In the genomic region with DNA sequence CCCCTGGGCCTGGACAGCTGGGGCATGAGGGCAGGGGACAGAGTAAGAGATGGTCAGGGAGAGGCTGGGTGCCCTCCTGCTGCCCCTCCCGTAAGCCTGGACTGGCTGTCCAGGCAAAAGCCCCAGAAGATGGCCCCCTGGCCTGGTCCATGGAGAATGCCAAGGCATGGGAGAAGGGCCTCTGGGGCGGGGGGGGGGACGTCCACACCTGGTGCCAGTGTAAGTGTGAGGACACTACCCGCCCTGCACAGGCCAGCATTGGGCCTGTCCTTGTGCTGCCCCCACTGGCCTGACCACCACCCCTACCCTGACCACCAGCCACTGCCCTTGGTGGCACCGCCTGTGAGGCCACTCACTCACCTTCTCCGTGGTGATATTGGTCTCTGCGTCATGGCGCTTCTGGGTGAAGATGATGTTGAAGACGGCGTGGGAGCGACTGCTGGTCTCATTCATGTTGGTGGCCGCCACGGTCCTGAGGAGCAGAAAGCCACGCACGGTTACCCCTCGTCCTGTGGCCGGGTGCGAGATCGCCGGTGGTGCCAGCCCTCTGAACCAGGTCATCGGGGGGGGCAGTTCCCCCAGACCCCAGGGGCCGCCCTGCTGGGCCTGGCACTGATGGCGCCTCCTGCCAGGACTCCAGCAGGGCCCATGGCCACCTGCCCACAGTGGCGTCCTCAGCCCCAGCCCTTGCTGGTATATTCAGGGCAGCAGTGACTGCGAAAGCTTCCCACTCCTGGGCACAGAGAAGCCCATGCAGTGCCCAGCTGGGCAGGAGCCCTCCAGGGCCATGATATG, we compare ENCODE assay signal across 19 cellular contexts. TPM values are rescaled to one million over a fixed set of nuclear protein-coding genes. Genes with fewer than 3 reads are reported as not detected.
DNase-seq lines count a peak whose midpoint lies in the region; ATAC-seq and TF ChIP-seq lines count a peak whose summit lies in the region.
"Had no signal": no experiment of that assay in that cellular context is flagged by ENCODE, and none has a peak within 500 bp of the region (broad histone marks: within the 10 kb centered on the region; RNA-seq: fewer than 3 reads in every experiment).

No MANE protein-coding gene starts in this region.

- peak; percentile 5 for DNase-seq in activated naive CD4-positive, alpha-beta T cell treated with anti-CD3 and anti-CD28 coated beads, Interleukin-2, amount 50 U/mL, for 16 hours
- no peak for DNase-seq in activated naive CD4-positive, alpha-beta T cell treated with anti-CD3 and anti-CD28 coated beads for 36 hours
- peak; percentile 50 for DNase-seq in cardiac septum (ENCODE audit: low spot score)
- peak in 2 of 3 donors; percentile 10 to 30 for DNase-seq in mucosa of descending colon
- peak; percentile 58 for DNase-seq in upper lobe of right lung
- no peak for DNase-seq in stimulated activated effector memory CD8-positive, alpha-beta T cell treated with anti-CD3 and anti-CD28 coated beads, Interleukin-12 subunit alpha, Interleukin-12 subunit beta, amount 100 ng/mL, for 72 hours (ENCODE audit: low spot score in 2 of 2)
- DNase-seq: DMS 273 treated with DMSO at 0.1 percent for 48 hours, HFFc6, KG1, NCI-H1048, NCI-H146, NCI-H2081, NCI-H748 treated with DMSO at 0.1 percent for 48 hours, PC-3 had no signal

- no peak overlapping the region for H3K4me3 Mint-ChIP-seq in activated naive CD4-positive, alpha-beta T cell treated with anti-CD3 and anti-CD28 coated beads for 36 hours
- no peak overlapping the region for H3K4me3 Mint-ChIP-seq in stimulated activated effector memory CD8-positive, alpha-beta T cell treated with anti-CD3 and anti-CD28 coated beads, Interleukin-12 subunit alpha, Interleukin-12 subunit beta, amount 100 ng/mL, for 72 hours
- H3K4me3 Mint-ChIP-seq: HFFc6 had no signal

- H3K4me1 ChIP-seq in mucosa of descending colon (ENCODE audit: low read depth) (no peaks in the 10 kb centered on the region), upper lobe of right lung (no peaks in the 10 kb centered on the region)
- H3K4me1 ChIP-seq: A549 had no signal

- intact Hi-C loops in activated naive CD4-positive, alpha-beta T cell treated with anti-CD3 and anti-CD28 coated beads for 36 hours (cut with micrococcal nuclease) = no loop called here
- intact Hi-C loops in cardiac septum (cut with DNase I) = no loop called here
- intact Hi-C loops in mucosa of descending colon (cut with DNase I, micrococcal nuclease) = no loop called here
- intact Hi-C loops in upper lobe of right lung (cut with DNase I) = no loop called here

- H3K9me3 ChIP-seq in mucosa of descending colon = no peaks in the 10 kb centered on the region
- H3K9me3 ChIP-seq in upper lobe of right lung = no peaks in the 10 kb centered on the region
- H3K9me3 ChIP-seq: A549 had no signal

- no peak overlapping the region for H3K27ac ChIP-seq in upper lobe of right lung
- H3K27ac ChIP-seq: A549, C4-2B, RWPE1 had no signal

- no peaks in the 10 kb centered on the region for H3K27me3 Mint-ChIP-seq in activated naive CD4-positive, alpha-beta T cell treated with anti-CD3 and anti-CD28 coated beads for 36 hours (ENCODE audit: low read depth)

- H3K4me1 Mint-ChIP-seq in activated naive CD4-positive, alpha-beta T cell treated with anti-CD3 and anti-CD28 coated beads for 36 hours (ENCODE audit: low read depth) = no peaks in the 10 kb centered on the region
- H3K4me1 Mint-ChIP-seq in stimulated activated effector memory CD8-positive, alpha-beta T cell treated with anti-CD3 and anti-CD28 coated beads, Interleukin-12 subunit alpha, Interleukin-12 subunit beta, amount 100 ng/mL, for 72 hours = no peaks in the 10 kb centered on the region

- CTCF ChIA-PET in activated naive CD4-positive, alpha-beta T cell treated with anti-CD3 and anti-CD28 coated beads for 36 hours (lab: Charles Lee) = no interaction called here

- no peak overlapping the region for H3K4me3 ChIP-seq in mucosa of descending colon
- H3K4me3 ChIP-seq in upper lobe of right lung = no peak overlapping the region
- H3K4me3 ChIP-seq: A549 had no signal

- peaks cover 4% of the 10 kb centered on the region for H3K27me3 ChIP-seq in upper lobe of right lung

- H3K9me3 Mint-ChIP-seq in activated naive CD4-positive, alpha-beta T cell treated with anti-CD3 and anti-CD28 coated beads for 36 hours = no peaks in the 10 kb centered on the region
- H3K9me3 Mint-ChIP-seq in stimulated activated effector memory CD8-positive, alpha-beta T cell treated with anti-CD3 and anti-CD28 coated beads, Interleukin-12 subunit alpha, Interleukin-12 subunit beta, amount 100 ng/mL, for 72 hours = no peaks in the 10 kb centered on the region
- H3K9me3 Mint-ChIP-seq: HFFc6 had no signal

- no peaks in the 10 kb centered on the region for H3K36me3 ChIP-seq in mucosa of descending colon (ENCODE audit: low read depth)
- H3K36me3 ChIP-seq in upper lobe of right lung = no peaks in the 10 kb centered on the region

- no peaks in the 10 kb centered on the region for H3K36me3 Mint-ChIP-seq in activated naive CD4-positive, alpha-beta T cell treated with anti-CD3 and anti-CD28 coated beads for 36 hours (ENCODE audit: low read depth)
- H3K36me3 Mint-ChIP-seq in stimulated activated effector memory CD8-positive, alpha-beta T cell treated with anti-CD3 and anti-CD28 coated beads, Interleukin-12 subunit alpha, Interleukin-12 subunit beta, amount 100 ng/mL, for 72 hours = no peaks in the 10 kb centered on the region

- no peak for TF ChIP-seq CTCF in mucosa of descending colon (IDR thresholded peaks at IDR 0.05)
- TF ChIP-seq CTCF in upper lobe of right lung (IDR thresholded peaks at IDR 0.05) = no peak

- H3K27ac Mint-ChIP-seq in activated naive CD4-positive, alpha-beta T cell treated with anti-CD3 and anti-CD28 coated beads for 36 hours = no peak overlapping the region
- no peak overlapping the region for H3K27ac Mint-ChIP-seq in stimulated activated effector memory CD8-positive, alpha-beta T cell treated with anti-CD3 and anti-CD28 coated beads, Interleukin-12 subunit alpha, Interleukin-12 subunit beta, amount 100 ng/mL, for 72 hours
- H3K27ac Mint-ChIP-seq: HFFc6 had no signal

- ATAC-seq in mucosa of descending colon (no peak), upper lobe of right lung (no peak), GM21825 (IDR thresholded peaks at IDR 0.05; ENCODE audit: unreplicated experiment) (no peak), GM19455 (IDR thresholded peaks at IDR 0.05; ENCODE audit: unreplicated experiment) (no peak)
- no peak for ATAC-seq in stimulated activated effector memory CD8-positive, alpha-beta T cell treated with anti-CD3 and anti-CD28 coated beads, Interleukin-12 subunit alpha, Interleukin-12 subunit beta, amount 100 ng/mL, for 72 hours
- ATAC-seq: A549, PC-3 had no signal

RNA-seq across cellular contexts. Expression of gene KIF1A, which starts 35.2 kb away (rescaled TPM):
- 1 to 10 TPM; 8.4 TPM for total RNA-seq in activated naive CD4-positive, alpha-beta T cell treated with anti-CD3 and anti-CD28 coated beads for 36 hours
- 10.2 TPM for total RNA-seq in cardiac septum
- 10 to 100 TPM in 1 of 3 donors, 1 to 10 TPM in 2; 1.5 to 17.2 (median 1.9) TPM for total RNA-seq in mucosa of descending colon
- total RNA-seq in upper lobe of right lung = 0.81 TPM
- total RNA-seq: HFFc6, PC-3 had no signal

Comparison
In these comparisons a context has a peak if more than half of its experiments do, and no peak if none do; other contexts are left out.
1. DNase-seq: peak in activated naive CD4-positive, alpha-beta T cell treated with anti-CD3 and anti-CD28 coated beads, Interleukin-2, amount 50 U/mL, for 16 hours (single experiment), cardiac septum (single experiment), mucosa of descending colon (2 of 3) and upper lobe of right lung (single experiment); none in activated naive CD4-positive, alpha-beta T cell treated with anti-CD3 and anti-CD28 coated beads for 36 hours (single experiment) and stimulated activated effector memory CD8-positive, alpha-beta T cell treated with anti-CD3 and anti-CD28 coated beads, Interleukin-12 subunit alpha, Interleukin-12 subunit beta, amount 100 ng/mL, for 72 hours (0 of 2).